In the genomic region with DNA sequence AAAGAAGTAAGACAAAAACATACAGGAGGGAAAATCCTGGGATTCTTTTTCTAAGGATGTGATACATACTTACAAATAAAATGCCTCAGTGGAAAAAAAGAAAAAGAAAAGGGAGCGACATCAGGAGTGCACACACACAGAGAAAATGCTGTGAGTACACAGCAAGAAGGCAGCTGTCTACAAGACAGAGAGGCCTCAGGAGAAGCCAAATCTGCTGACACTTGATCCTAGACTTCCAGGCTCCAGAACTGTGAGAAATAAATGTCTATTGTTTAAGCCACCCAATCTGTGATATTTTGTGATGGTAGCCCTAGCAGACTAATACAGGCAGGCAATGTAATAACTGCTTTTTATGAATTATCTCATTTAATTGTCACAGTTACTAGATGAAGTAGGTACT, we compare ENCODE assay signal across 17 cellular contexts.
"Had no signal": no experiment of that assay in that cellular context is flagged by ENCODE, and none has a peak within 500 bp of the region (broad histone marks: within the 10 kb centered on the region; RNA-seq: fewer than 3 reads in every experiment).

No MANE protein-coding gene starts in this region.

- DNase-seq: cortex of kidney; dorsolateral prefrontal cortex; effector CD8-positive, alpha-beta T cell; heart right ventricle; hypothalamus; kidney glomerular epithelial cell; mesendoderm; naive thymus-derived CD8-positive, alpha-beta T cell; nucleus accumbens; ovary; right cardiac atrium; small intestine; stimulated activated CD4-positive, alpha-beta T cell treated with anti-CD3 and anti-CD28 coated beads, Interleukin-12 subunit alpha, Interleukin-12 subunit beta, amount 100 ng/mL, for 4 hours; stimulated activated naive CD4-positive, alpha-beta T cell treated with Interleukin-2 at 50 U/mL for 16 hours; trophoblast cell had no signal

- H3K4me1 Mint-ChIP-seq: naive thymus-derived CD8-positive, alpha-beta T cell had no signal

- H3K27ac Mint-ChIP-seq: naive thymus-derived CD8-positive, alpha-beta T cell had no signal

- ATAC-seq: esophagus mucosa; heart right ventricle; naive thymus-derived CD8-positive, alpha-beta T cell; right cardiac atrium had no signal

- H3K36me3 Mint-ChIP-seq: naive thymus-derived CD8-positive, alpha-beta T cell had no signal

- H3K4me3 Mint-ChIP-seq: naive thymus-derived CD8-positive, alpha-beta T cell; neural crest cell had no signal

- H3K9me3 Mint-ChIP-seq: naive thymus-derived CD8-positive, alpha-beta T cell; neural crest cell had no signal
